8 cellular contexts compared by ENCODE assay signal in the genomic region with DNA sequence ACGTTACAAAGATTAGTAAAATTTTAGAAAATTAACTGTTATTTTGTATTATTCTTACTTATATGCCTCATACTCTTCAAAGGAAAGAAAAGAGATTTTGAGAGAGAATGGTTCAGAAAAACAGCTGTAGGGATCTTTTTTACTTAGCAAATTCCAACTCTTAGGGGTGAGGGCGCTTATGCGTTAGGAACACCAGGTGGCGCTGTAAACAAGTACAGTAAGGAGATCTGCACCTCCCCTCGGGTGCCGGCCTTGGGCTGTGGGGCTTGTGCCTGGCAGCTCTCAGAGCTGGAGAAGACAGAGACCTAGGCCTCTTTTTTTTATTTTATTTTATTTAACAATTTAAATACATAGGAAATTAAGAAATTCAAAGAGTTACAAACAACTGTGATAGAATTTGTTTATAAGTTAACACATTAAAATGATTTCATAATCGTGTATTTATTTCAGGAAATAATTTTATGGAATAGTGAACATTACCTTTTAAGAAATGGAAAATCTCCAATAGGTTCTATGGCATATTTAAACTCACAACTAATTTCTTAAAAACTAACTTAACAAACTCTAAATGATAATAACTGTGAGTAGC. TPM values are rescaled to one million over a fixed set of nuclear protein-coding genes. Genes with fewer than 3 reads are reported as not detected.
DNase-seq lines count a peak whose midpoint lies in the region; ATAC-seq, FAIRE-seq and TF ChIP-seq lines count a peak whose summit lies in the region.

No MANE protein-coding gene starts in this region.

- TF ChIP-seq CTCF in chondrocyte (IDR thresholded peaks at IDR 0.05) (peak; percentile 98), HepG2 (CRISPR knock-in tag; IDR thresholded peaks at IDR 0.05) (peak; percentile 81)

- no TSS peak for BruUV-seq in HepG2 (replicated peaks; lab: Mats Ljungman, UMichigan)

- TF ChIP-seq POLR2A in HepG2 (IDR thresholded peaks at IDR 0.05; ENCODE audit: insufficient read depth in 1 of 2, low read depth in 2 of 2, low read length in 2 of 2): no peak

- no peaks in the 10 kb centered on the region for H3K79me2 ChIP-seq in HepG2 (ENCODE audit: insufficient read depth, low read length)

- FAIRE-seq in HepG2 (lab: Jason Lieb, UNC): peak; percentile 80

- H3K4me2 ChIP-seq in BLaER1 treated with 17β-estradiol and CSF1 and Interleukin-3, amounts not matched to agents 10 nM and 100 nM: peak overlapping the region in 6 of 11 experiments; percentile 1 to 53 (median 21); a peak in 6 of 22 replicates
- no peak overlapping the region for H3K4me2 ChIP-seq in HepG2 (ENCODE audit: low read depth, low read length)

- no peak overlapping the region for H3K9ac ChIP-seq in BLaER1 treated with 17β-estradiol and CSF1 and Interleukin-3, amounts not matched to agents 10 nM and 100 nM
- no peak overlapping the region for H3K9ac ChIP-seq in HepG2 (ENCODE audit: insufficient read depth, low read depth, low read length)

- POLR2A ChIA-PET in HepG2 (lab: Yijun Ruan, JAX): no interaction called here

- peak; percentile 50 for TF ChIP-seq RAD21 in HepG2 (CRISPR knock-in tag; IDR thresholded peaks at IDR 0.05)

- 12% methylated on average over 7 of the region's 7 CpGs for WGBS in HepG2 (ENCODE audit: low lambda C conversion rate)

- H3K9me3 Mint-ChIP-seq in chondrocyte (ENCODE audit: low read depth): no peaks in the 10 kb centered on the region

- intact Hi-C loops in HepG2 (cut with micrococcal nuclease; ENCODE audit: unreplicated experiment): loop anchor here (1.0 kb wide), 2 partner anchors 129 to 451 kb away; no protein-coding TSS in a partner anchor

- H3K27me3 Mint-ChIP-seq in chondrocyte (ENCODE audit: low read depth): peaks cover 2% of the 10 kb centered on the region

- no peak overlapping the region for H2AFZ ChIP-seq in HepG2 (ENCODE audit: low read length)

- DNase-seq in NCI-H446 (lab: John Stamatoyannopoulos, UW) (peak; percentile 79 to 96), chondrocyte (ENCODE audit: low spot score) (no peak), HepG2 (ENCODE audit: low spot score) (peak; percentile 72)
- peak; percentile 49 for DNase-seq in activated CD4-positive, alpha-beta T cell treated with anti-CD3 and anti-CD28 coated beads for 1 hour
- DNase-seq in stimulated activated CD4-positive, alpha-beta T cell treated with anti-CD3 and anti-CD28 coated beads, TNF-alpha, amount 100 ng/mL, for 4 hours (ENCODE audit: low read depth in 3 of 3): peak; percentile 10 to 65 (median 41)

- H3K4me3 ChIP-seq in BLaER1 treated with 17β-estradiol and CSF1 and Interleukin-3, amounts not matched to agents 10 nM and 100 nM: no peak overlapping the region
- no peak overlapping the region for H3K4me3 ChIP-seq in HepG2 (replicated peaks in 1 of 3; ENCODE audit: insufficient read depth in 1 of 3, low read depth in 2 of 3, low read length in 3 of 3)

- H3K4me1 ChIP-seq in BLaER1 treated with 17β-estradiol and CSF1 and Interleukin-3, amounts not matched to agents 10 nM and 100 nM: peaks cover 0 to 14% (median 10%) of the 10 kb centered on the region in 10 experiments; a peak in 18 of 20 replicates
- no peaks in the 10 kb centered on the region for H3K4me1 ChIP-seq in HepG2 (ENCODE audit: insufficient read depth, low read length)

- no peaks in the 10 kb centered on the region for H4K20me1 ChIP-seq in BLaER1 treated with 17β-estradiol and CSF1 and Interleukin-3, amounts not matched to agents 10 nM and 100 nM
- H4K20me1 ChIP-seq in HepG2 (ENCODE audit: insufficient read depth, low read length): no peaks in the 10 kb centered on the region

- ATAC-seq in GM19035 (IDR thresholded peaks at IDR 0.05; ENCODE audit: unreplicated experiment) (peak; percentile 93), HG03175 (IDR thresholded peaks at IDR 0.05; ENCODE audit: unreplicated experiment) (peak; percentile 95), HepG2 (peak; percentile 97)

- no peak overlapping the region for H3K4me3 Mint-ChIP-seq in chondrocyte (ENCODE audit: unreplicated experiment)

- in situ Hi-C loops in HepG2 (cut with HindIII; ENCODE audit: extremely low pct_ligation_motif_present, low pct_unique_long_range_greater_than_20kb): loop anchor here (5.0 to 25.0 kb wide), 2 partner anchors 127 to 452 kb away; no protein-coding TSS in a partner anchor

- H3K9me3 ChIP-seq in BLaER1 treated with 17β-estradiol and CSF1 and Interleukin-3, amounts not matched to agents 10 nM and 100 nM (replicated peaks in 1 of 11): peaks cover 0 to 17% (median 14%) of the 10 kb centered on the region in 11 experiments; a peak in 17 of 22 replicates
- H3K9me3 ChIP-seq in HepG2 (ENCODE audit: low read length): no peaks in the 10 kb centered on the region

- H3K27ac ChIP-seq in BLaER1 treated with 17β-estradiol and CSF1 and Interleukin-3, amounts not matched to agents 10 nM and 100 nM: no peak overlapping the region
- no peak overlapping the region for H3K27ac ChIP-seq in HepG2 (ENCODE audit: extremely low read length, insufficient read depth, low read length)

- no peak overlapping the region for H3K27ac Mint-ChIP-seq in chondrocyte (ENCODE audit: unreplicated experiment)

- CTCF ChIA-PET in HepG2 (lab: Yijun Ruan, JAX; ENCODE audit: low intra/inter-chr PET ratio, low total read pairs): interaction anchor here (0.8 to 3.0 kb wide), 3 partner anchors 15 to 451 kb away, joined by 3 to 27 read pairs (median 3); no protein-coding TSS in a partner anchor

- peaks cover 16% of the 10 kb centered on the region for H3K4me1 Mint-ChIP-seq in chondrocyte (ENCODE audit: low read depth)

- H3K36me3 Mint-ChIP-seq in chondrocyte (ENCODE audit: low read depth): no peaks in the 10 kb centered on the region

- H3K36me3 ChIP-seq in BLaER1 treated with 17β-estradiol and CSF1 and Interleukin-3, amounts not matched to agents 10 nM and 100 nM: peaks cover 0 to 16% (median 6%) of the 10 kb centered on the region in 11 experiments; a peak in 9 of 22 replicates
- no peaks in the 10 kb centered on the region for H3K36me3 ChIP-seq in HepG2 (replicated peaks in 1 of 2; ENCODE audit: control insufficient read depth in 1 of 2, insufficient read depth in 2 of 2, low read length in 2 of 2)

- H3K27me3 ChIP-seq in BLaER1 treated with 17β-estradiol and CSF1 and Interleukin-3, amounts not matched to agents 10 nM and 100 nM: no peaks in the 10 kb centered on the region
- no peaks in the 10 kb centered on the region; a peak in 1 of 5 replicates for H3K27me3 ChIP-seq in HepG2 (ENCODE audit: control insufficient read depth in 1 of 2, insufficient read depth in 2 of 2, low read length in 2 of 2)

- TF ChIP-seq EP300 in HepG2 (IDR thresholded peaks at IDR 0.05; ENCODE audit: low read depth in 2 of 2, low read length in 2 of 2) (no peak), HepG2 (CRISPR knock-in tag; IDR thresholded peaks at IDR 0.05; ENCODE audit: borderline replicate concordance) (no peak)

RNA-seq across cellular contexts. Expression of gene UTP25, which starts 32.6 kb away (rescaled TPM):
- total RNA-seq in chondrocyte (5.5 to 7.4 TPM (median 6.4 TPM) in 3 replicates), HepG2 (2016; rRNA removed; fragmentation: Illumina TruSeq; extraction: Trizol) (5.7 and 6.6 TPM in 2 replicates)
- total RNA-seq in HepG2 (2016; cell fraction: cytosol; rRNA removed; fragmentation: Illumina TruSeq; extraction: Trizol; ENCODE audit: low read depth): 0.53 and 0.81 TPM in 2 replicates
- total RNA-seq in HepG2 (2016; cell fraction: insoluble cytoplasmic fraction; rRNA removed; fragmentation: Illumina TruSeq; extraction: Trizol): 5.6 and 6.7 TPM in 2 replicates
- 1.3 and 1.5 TPM in 2 replicates for total RNA-seq in HepG2 (2016; cell fraction: membrane; rRNA removed; fragmentation: Illumina TruSeq; extraction: Trizol)
- total RNA-seq in HepG2 (2016; cell fraction: nucleus; rRNA removed; fragmentation: Illumina TruSeq; extraction: Trizol): 8.4 and 8.5 TPM in 2 replicates
- 4.4 and 4.8 TPM in 2 replicates for polyA plus RNA-seq in HepG2 (2011; rRNA removed)
- polyA plus RNA-seq in HepG2 (2011; cell fraction: cytosol; rRNA removed): 2.2 and 3.6 TPM in 2 replicates
- polyA plus RNA-seq in HepG2 (2011; cell fraction: nucleus; rRNA removed): 4.4 and 4.6 TPM in 2 replicates
- polyA plus RNA-seq in HepG2 (2012): 3.8 and 4.2 TPM in 2 replicates
- 0.15 and 0.20 TPM in 2 replicates for polyA plus RNA-seq in HepG2 (2016; cell fraction: cytosol; fragmentation: Illumina TruSeq; extraction: Trizol; ENCODE audit: low read depth)
- 5.4 and 5.9 TPM in 2 replicates for polyA plus RNA-seq in HepG2 (2016; cell fraction: insoluble cytoplasmic fraction; fragmentation: Illumina TruSeq; extraction: Trizol; ENCODE audit: low read depth)
- 0.49 and 0.59 TPM in 2 replicates for polyA plus RNA-seq in HepG2 (2016; cell fraction: membrane; fragmentation: Illumina TruSeq; extraction: Trizol; ENCODE audit: low read depth)
- 4.6 and 5.1 TPM in 2 replicates for polyA plus RNA-seq in HepG2 (2016; cell fraction: nucleus; fragmentation: Illumina TruSeq; extraction: Trizol; ENCODE audit: insufficient read depth, low read depth)
- polyA minus RNA-seq in HepG2 (2011; rRNA and poly(A)+ RNA removed; ENCODE audit: low replicate concordance): 7.4 and 25.4 TPM in 2 replicates
- polyA minus RNA-seq in HepG2 (2011; cell fraction: cytosol; rRNA and poly(A)+ RNA removed): 2.7 and 4.1 TPM in 2 replicates
- 24.7 and 28.3 TPM in 2 replicates for polyA minus RNA-seq in HepG2 (2011; cell fraction: nucleus; rRNA and poly(A)+ RNA removed)

RNA-seq across cellular contexts. Expression of gene IRF6, which starts 54.4 kb away (rescaled TPM):
- total RNA-seq in chondrocyte (0.13 to 0.25 TPM in 2 of 3 replicates, not detected in the other), HepG2 (2016; rRNA removed; fragmentation: Illumina TruSeq; extraction: Trizol) (0.02 TPM in 1 of 2 replicates, not detected in the other)
- not detected in 2 replicates for total RNA-seq in HepG2 (2016; cell fraction: cytosol; rRNA removed; fragmentation: Illumina TruSeq; extraction: Trizol; ENCODE audit: low read depth)
- not detected in 2 replicates for total RNA-seq in HepG2 (2016; cell fraction: insoluble cytoplasmic fraction; rRNA removed; fragmentation: Illumina TruSeq; extraction: Trizol)
- total RNA-seq in HepG2 (2016; cell fraction: membrane; rRNA removed; fragmentation: Illumina TruSeq; extraction: Trizol): not detected in 2 replicates
- total RNA-seq in HepG2 (2016; cell fraction: nucleus; rRNA removed; fragmentation: Illumina TruSeq; extraction: Trizol): not detected in 2 replicates
- polyA plus RNA-seq in HepG2 (2011; rRNA removed): 0.05 TPM in 1 of 2 replicates, not detected in the other
- polyA plus RNA-seq in HepG2 (2011; cell fraction: cytosol; rRNA removed): 0.01 and 0.05 TPM in 2 replicates
- polyA plus RNA-seq in HepG2 (2011; cell fraction: nucleus; rRNA removed): not detected in 2 replicates
- polyA plus RNA-seq in HepG2 (2012): not detected in 2 replicates
- not detected in 2 replicates for polyA plus RNA-seq in HepG2 (2016; cell fraction: cytosol; fragmentation: Illumina TruSeq; extraction: Trizol; ENCODE audit: low read depth)
- polyA plus RNA-seq in HepG2 (2016; cell fraction: insoluble cytoplasmic fraction; fragmentation: Illumina TruSeq; extraction: Trizol; ENCODE audit: low read depth): not detected in 2 replicates
- polyA plus RNA-seq in HepG2 (2016; cell fraction: membrane; fragmentation: Illumina TruSeq; extraction: Trizol; ENCODE audit: low read depth): not detected in 2 replicates
- not detected in 2 replicates for polyA plus RNA-seq in HepG2 (2016; cell fraction: nucleus; fragmentation: Illumina TruSeq; extraction: Trizol; ENCODE audit: insufficient read depth, low read depth)
- polyA minus RNA-seq in HepG2 (2011; rRNA and poly(A)+ RNA removed; ENCODE audit: low replicate concordance): 0.70 TPM in 1 of 2 replicates, not detected in the other
- polyA minus RNA-seq in HepG2 (2011; cell fraction: cytosol; rRNA and poly(A)+ RNA removed): not detected in 2 replicates
- polyA minus RNA-seq in HepG2 (2011; cell fraction: nucleus; rRNA and poly(A)+ RNA removed): not detected in 2 replicates
